15 cellular contexts compared by ENCODE assay signal in the genomic region with DNA sequence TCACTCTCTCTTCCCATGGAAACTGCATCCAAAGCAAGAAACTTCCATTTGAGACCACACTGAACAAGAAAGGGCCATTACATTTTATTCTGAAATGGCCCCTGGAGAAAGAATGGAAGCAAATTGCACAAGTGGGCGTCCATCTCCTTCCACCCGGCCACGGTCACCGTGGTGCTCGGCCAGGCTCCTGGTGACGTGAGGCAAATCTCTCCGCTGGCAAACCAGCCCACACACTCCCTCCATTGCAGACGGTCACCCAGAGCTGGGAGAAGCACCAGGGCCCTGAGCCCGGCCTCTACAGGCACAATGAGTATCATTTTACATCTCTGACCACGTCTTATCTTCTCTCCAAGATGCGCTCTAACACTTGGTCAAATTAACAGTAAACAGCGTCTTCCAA.
DNase-seq lines count a peak whose midpoint lies in the region; ATAC-seq and TF ChIP-seq lines count a peak whose summit lies in the region.
"Had no signal": no experiment of that assay in that cellular context is flagged by ENCODE, and none has a peak within 500 bp of the region (broad histone marks: within the 10 kb centered on the region; RNA-seq: fewer than 3 reads in every experiment).

No MANE protein-coding gene starts in this region.

- peaks cover 7 to 21% (median 16%) of the 10 kb centered on the region in 9 donors for H3K4me1 ChIP-seq in heart right ventricle
- peaks cover 3 to 30% of the 10 kb centered on the region in 2 donors for H3K4me1 ChIP-seq in gastrocnemius medialis
- H3K4me1 ChIP-seq: HAP-1 had no signal

- H3K27ac Mint-ChIP-seq in glutamatergic neuron (ENCODE audit: unreplicated experiment) = peak overlapping the region; percentile 23
- H3K27ac Mint-ChIP-seq: CD4-positive, alpha-beta memory T cell had no signal

- peaks cover 2% of the 10 kb centered on the region for H3K9me3 Mint-ChIP-seq in glutamatergic neuron (ENCODE audit: unreplicated experiment)

- 93 to 94% methylated on average over 12 of the region's 12 CpGs for WGBS in heart right ventricle, 2 donors

- peaks cover 46% of the 10 kb centered on the region for H3K4me1 Mint-ChIP-seq in glutamatergic neuron (ENCODE audit: low read depth, unreplicated experiment)
- H3K4me1 Mint-ChIP-seq: CD4-positive, alpha-beta memory T cell had no signal

- TF ChIP-seq POLR2A in gastrocnemius medialis (IDR thresholded peaks at IDR 0.05) = no peak

- ATAC-seq in left cardiac atrium (no peak), heart right ventricle (no peak), gastrocnemius medialis (no peak), HG03095 (IDR thresholded peaks at IDR 0.05; ENCODE audit: unreplicated experiment) (no peak)

- DNase-seq in left cardiac atrium (peak; percentile 12), heart right ventricle (no peak), H7 (peak; percentile 6), glutamatergic neuron (no peak), posterior vena cava (ENCODE audit: low spot score) (peak; percentile 58), NCI-H1436 (lab: John Stamatoyannopoulos, UW) (no peak), gastrocnemius medialis (no peak)
- DNase-seq: ACHN; CD4-positive, alpha-beta memory T cell; DMS153; DMS79 treated with DMSO at 0.1 percent for 48 hours; GOT3 had no signal

- H3K27me3 Mint-ChIP-seq in glutamatergic neuron (ENCODE audit: unreplicated experiment) = peaks cover 7% of the 10 kb centered on the region

- H3K9me3 ChIP-seq in heart right ventricle (no peaks in the 10 kb centered on the region), gastrocnemius medialis (no peaks in the 10 kb centered on the region)
- H3K9me3 ChIP-seq: HAP-1 had no signal

- H3K27me3 ChIP-seq in heart right ventricle (peaks cover 0 to 5% (median 0%) of the 10 kb centered on the region in 7 donors), H7 (ENCODE audit: control insufficient read depth, insufficient read depth, low read length) (no peaks in the 10 kb centered on the region), gastrocnemius medialis (no peaks in the 10 kb centered on the region)

- intact Hi-C loops in left cardiac atrium (cut with DNase I) (no loop called here), heart right ventricle (cut with DNase I) (no loop called here), posterior vena cava (cut with DNase I) (no loop called here), gastrocnemius medialis (cut with DNase I; ENCODE audit: low total_unique reads) (no loop called here)

- H3K4me3 ChIP-seq in heart right ventricle (no peak overlapping the region), H7 (ENCODE audit: insufficient read depth, low read depth, low read length) (no peak overlapping the region), gastrocnemius medialis (no peak overlapping the region)
- H3K4me3 ChIP-seq: HAP-1 had no signal

- peak overlapping the region; percentile 38 for H3K4me3 Mint-ChIP-seq in glutamatergic neuron (ENCODE audit: unreplicated experiment)
- H3K4me3 Mint-ChIP-seq: CD4-positive, alpha-beta memory T cell had no signal

- no peak for TF ChIP-seq CTCF in heart right ventricle (IDR thresholded peaks at IDR 0.05)
- no peak for TF ChIP-seq CTCF in glutamatergic neuron (IDR thresholded peaks at IDR 0.05; ENCODE audit: partially characterized antibody, unreplicated experiment)
- TF ChIP-seq CTCF in gastrocnemius medialis (IDR thresholded peaks at IDR 0.05 in 4 of 5, conservative IDR thresholded peaks at IDR 0.05 in 1 of 5) = no peak

- no peaks in the 10 kb centered on the region for H3K36me3 ChIP-seq in heart right ventricle
- H3K36me3 ChIP-seq in H7 (replicated peaks; ENCODE audit: control insufficient read depth, insufficient read depth, low read length) = no peaks in the 10 kb centered on the region
- H3K36me3 ChIP-seq in gastrocnemius medialis = no peaks in the 10 kb centered on the region
- H3K36me3 ChIP-seq: HAP-1 had no signal

- peaks cover 5% of the 10 kb centered on the region for H3K36me3 Mint-ChIP-seq in glutamatergic neuron (ENCODE audit: unreplicated experiment)
- H3K36me3 Mint-ChIP-seq: CD4-positive, alpha-beta memory T cell had no signal

- H3K27ac ChIP-seq in heart right ventricle (no peak overlapping the region), gastrocnemius medialis (no peak overlapping the region)
- H3K27ac ChIP-seq: C4-2B had no signal

- in situ Hi-C loops in gastrocnemius medialis (cut with MboI; ENCODE audit: low sequenced_read_pairs in 4 of 4) = no loop called here

Comparison
In these comparisons a context has a peak if more than half of its experiments do, and no peak if none do; other contexts are left out.
1. DNase-seq: peak in left cardiac atrium (single experiment), H7 (single experiment) and posterior vena cava (single experiment); none in heart right ventricle (0 of 2), glutamatergic neuron (single experiment), NCI-H1436 (single experiment) and gastrocnemius medialis (0 of 2).